ENCODE assay signal across 8 cellular contexts in the genomic region with DNA sequence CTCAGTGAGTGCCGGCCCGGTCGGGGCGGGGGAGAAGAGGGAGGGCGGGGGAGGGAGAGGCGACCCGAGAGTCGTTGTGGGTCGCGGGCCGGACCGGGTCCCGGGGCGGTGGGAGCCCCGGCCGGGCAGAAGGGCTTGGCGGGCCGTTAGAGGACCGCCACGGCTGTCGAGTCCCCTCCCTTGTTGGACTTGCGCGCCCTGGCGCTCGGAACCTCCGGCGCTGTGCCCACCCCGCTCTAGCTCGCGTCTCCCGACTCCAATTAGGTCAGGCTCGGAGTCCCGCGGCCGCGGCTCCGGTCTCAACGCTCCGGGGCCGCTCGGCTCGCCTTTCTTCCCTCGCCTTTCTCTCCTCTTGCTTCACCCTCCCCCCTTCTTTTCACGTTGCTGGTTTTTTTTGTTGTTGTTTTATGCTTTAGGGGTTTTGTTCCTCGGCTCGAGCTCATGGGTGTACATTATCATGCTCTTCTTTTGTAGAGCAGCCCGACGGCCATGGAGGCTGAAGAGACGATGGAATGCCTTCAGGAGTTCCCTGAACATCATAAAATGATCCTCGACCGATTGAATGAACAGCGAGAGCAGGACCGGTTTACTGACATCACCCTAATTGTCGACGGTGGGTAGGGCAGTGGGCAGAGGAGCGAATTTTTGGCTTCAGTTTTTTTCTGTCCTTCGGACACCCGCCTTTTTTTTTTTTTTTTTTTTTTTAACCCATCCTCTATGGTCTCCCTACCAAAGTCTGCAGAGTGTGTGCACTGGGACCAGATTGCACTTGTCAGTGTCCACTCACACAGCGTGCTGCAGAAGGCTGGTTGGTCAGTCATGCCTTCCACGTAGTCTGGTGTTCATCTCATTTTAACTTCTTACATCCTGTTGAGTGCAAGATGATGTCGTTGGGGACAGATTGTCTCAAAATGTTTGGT. TPM values are rescaled to one million over a fixed set of nuclear protein-coding genes. Genes with fewer than 3 reads are reported as not detected.
DNase-seq lines count a peak whose midpoint lies in the region; ATAC-seq and TF ChIP-seq lines count a peak whose summit lies in the region.

No MANE protein-coding gene starts in this region.

- H4K91ac ChIP-seq in H9 (ENCODE audit: insufficient read length, low read depth, low read length) = peak overlapping the region; percentile 1

- TF ChIP-seq CTCF in H9 (conservative IDR thresholded peaks at IDR 0.05) (no peak), esophagus muscularis mucosa (IDR thresholded peaks at IDR 0.05) (no peak)

- H4K20me1 ChIP-seq in H9 (ENCODE audit: control insufficient read depth, insufficient read depth, insufficient read length) (peaks cover 3% of the 10 kb centered on the region), Karpas-422 (ENCODE audit: insufficient read depth, low read depth, low read length) (peaks cover 12% of the 10 kb centered on the region; the same call in 1 of the 2 replicates)

- TF ChIP-seq EP300 in esophagus muscularis mucosa (IDR thresholded peaks at IDR 0.05) = no peak

- H3K27ac Mint-ChIP-seq in H9 (peak overlapping the region; percentile 97 to 99 (median 99)), T-cell (peak overlapping the region; percentile 89 to 91)
- peak overlapping the region; percentile 86 to 99 (median 96) for H3K27ac Mint-ChIP-seq in naive thymus-derived CD4-positive, alpha-beta T cell

- peak overlapping the region; percentile 37 for H2AK5ac ChIP-seq in H9 (ENCODE audit: insufficient read length, low read length)

- H3K4me3 Mint-ChIP-seq in H9 (peak overlapping the region; percentile 98), T-cell (peak overlapping the region; percentile 86 to 92 (median 90))
- peak overlapping the region; percentile 89 to 98 (median 96) for H3K4me3 Mint-ChIP-seq in naive thymus-derived CD4-positive, alpha-beta T cell

- H2BK15ac ChIP-seq in H9 (ENCODE audit: low read depth, low read length) = 0 out of 2 replicates have a peak overlapping the region, but pooled peaks have one; percentile 37

- H3K27me3 Mint-ChIP-seq in H9 (ENCODE audit: low read depth) (no peaks in the 10 kb centered on the region), T-cell (no peaks in the 10 kb centered on the region)
- peaks cover 0 to 2% (median 0%) of the 10 kb centered on the region in 5 donors for H3K27me3 Mint-ChIP-seq in naive thymus-derived CD4-positive, alpha-beta T cell

- H3K14ac ChIP-seq in H9 (ENCODE audit: insufficient read depth, low read length) = peak overlapping the region; percentile 97

- H3K4me1 Mint-ChIP-seq in H9 (peaks cover 8 to 14% of the 10 kb centered on the region in 2 experiments), T-cell (peaks cover 40 to 47% (median 43%) of the 10 kb centered on the region in 3 donors)
- peaks cover 30 to 56% (median 53%) of the 10 kb centered on the region in 7 donors for H3K4me1 Mint-ChIP-seq in naive thymus-derived CD4-positive, alpha-beta T cell

- H3K23ac ChIP-seq in H9 (ENCODE audit: insufficient read length, low read depth, low read length) = no peak overlapping the region

- no peak overlapping the region for H4K8ac ChIP-seq in H9 (replicated peaks; ENCODE audit: insufficient read length, low read depth, low read length)

- H3K23me2 ChIP-seq in H9 (ENCODE audit: insufficient read length, low read depth, low read length, poor library complexity, severe bottlenecking) = peaks cover 8% of the 10 kb centered on the region

- intact Hi-C loops in esophagus muscularis mucosa (cut with DNase I) = loop anchor here (5.0 to 10.0 kb wide), 3 partner anchors 190 to 363 kb away; partner anchors contain the start of genes HMGCS1 and TMEM267
- intact Hi-C loops in naive thymus-derived CD4-positive, alpha-beta T cell (cut with micrococcal nuclease) = loop anchor here (1.0 to 10.0 kb wide), 31 partner anchors 12 to 1685 kb away; partner anchors contain the start of genes C5orf34 (in 2 of the 2), HMGCS1 (in 2 of the 2), MRPS30 (in 2 of the 2) and NNT (in 2 of the 2)

- TF ChIP-seq POLR2A in esophagus muscularis mucosa (IDR thresholded peaks at IDR 0.05; ENCODE audit: low read depth) = peak; percentile 63

- peaks cover 15% of the 10 kb centered on the region; the same call in 1 of the 2 replicates for H3K79me2 ChIP-seq in H9 (ENCODE audit: insufficient read depth, low read length)
- H3K79me2 ChIP-seq in Karpas-422 (ENCODE audit: low read length) = peaks cover 54% of the 10 kb centered on the region

- H3K9ac ChIP-seq in H9 (ENCODE audit: extremely low read depth, insufficient read length, low read length) (peak overlapping the region; percentile 98), Karpas-422 (ENCODE audit: low read length) (peak overlapping the region; percentile 98)

- peak; percentile 1 for DNase-seq in stimulated activated CD8-positive, alpha-beta memory T cell treated with anti-CD3 and anti-CD28 coated beads, Interleukin-4, amount 100 ng/mL, for 24 hours (ENCODE audit: low read depth)
- no peak for DNase-seq in stimulated activated CD8-positive, alpha-beta memory T cell treated with anti-CD3 and anti-CD28 coated beads, Interleukin-4, amount 100 ng/mL, for 48 hours
- no peak for DNase-seq in H9
- peak; percentile 65 for DNase-seq in Karpas-422
- peak in 1 of 34 experiments; percentile 7 for DNase-seq in T-cell
- peak; percentile 94 for DNase-seq in esophagus muscularis mucosa (ENCODE audit: extremely low spot score)
- DNase-seq in naive thymus-derived CD4-positive, alpha-beta T cell = no peak
- no peak for DNase-seq in T1000 (lab: John Stamatoyannopoulos, UW)

- H3K27me3 ChIP-seq in H9 (ENCODE audit: insufficient read depth, low read length) = no peaks in the 10 kb centered on the region
- no peaks in the 10 kb centered on the region for H3K27me3 ChIP-seq in Karpas-422 (ENCODE audit: low read length)
- no peaks in the 10 kb centered on the region for H3K27me3 ChIP-seq in esophagus muscularis mucosa
- no peaks in the 10 kb centered on the region for H3K27me3 ChIP-seq in naive thymus-derived CD4-positive, alpha-beta T cell (ENCODE audit: control insufficient read depth in 2 of 2, insufficient read depth in 2 of 2, low read length in 2 of 2)

- H3K4me3 ChIP-seq in Karpas-422 (ENCODE audit: low read length) (peak overlapping the region; percentile 96), esophagus muscularis mucosa (peak overlapping the region; percentile 71 to 90 (median 82))
- H3K4me3 ChIP-seq in naive thymus-derived CD4-positive, alpha-beta T cell (ENCODE audit: low read length) = peak overlapping the region; percentile 70

- no peak overlapping the region for H2BK120ac ChIP-seq in H9 (ENCODE audit: low read depth, low read length, poor library complexity, severe bottlenecking)

- H3K18ac ChIP-seq in H9 (ENCODE audit: insufficient read length, low read depth, low read length) = peak overlapping the region; percentile 91

- H2BK12ac ChIP-seq in H9 (ENCODE audit: insufficient read length, low read depth, low read length) = no peak overlapping the region

- H3K27ac ChIP-seq in H9 (ENCODE audit: insufficient read length, low read depth, low read length) (peak overlapping the region; percentile 1), Karpas-422 (ENCODE audit: low read length) (peak overlapping the region; percentile 81), esophagus muscularis mucosa (replicated peaks in 1 of 4) (peak overlapping the region; percentile 96 to 100 (median 98))
- peak overlapping the region; percentile 97 for H3K27ac ChIP-seq in naive thymus-derived CD4-positive, alpha-beta T cell (ENCODE audit: low read depth, low read length)

- H3K36me3 ChIP-seq in Karpas-422 (ENCODE audit: insufficient read depth, low read length) (peaks cover 41% of the 10 kb centered on the region), esophagus muscularis mucosa (peaks cover 2 to 28% (median 15%) of the 10 kb centered on the region in 4 donors)
- H3K36me3 ChIP-seq in naive thymus-derived CD4-positive, alpha-beta T cell (ENCODE audit: control insufficient read depth in 2 of 3, insufficient read depth in 3 of 3, low read length in 3 of 3) = peaks cover 6 to 26% (median 10%) of the 10 kb centered on the region in 3 experiments

- H3K9me3 Mint-ChIP-seq in H9 (no peaks in the 10 kb centered on the region; a peak in 1 of 5 replicates), T-cell (no peaks in the 10 kb centered on the region)
- peaks cover 0 to 3% (median 0%) of the 10 kb centered on the region in 11 donors for H3K9me3 Mint-ChIP-seq in naive thymus-derived CD4-positive, alpha-beta T cell

- CTCF ChIA-PET in T-cell (lab: Charles Lee) = interaction anchor here (0.6 to 9.0 kb wide), 30 partner anchors 9 to 436 kb away, joined by 3 to 109 read pairs (median 6); partner anchors contain the start of genes TMEM267 (in 2 of the 2) and HMGCS1 (in 1 of the 2)
- CTCF ChIA-PET in naive thymus-derived CD4-positive, alpha-beta T cell (lab: Charles Lee) = interaction anchor here (0.5 to 3.8 kb wide), 20 partner anchors 11 to 362 kb away, joined by 3 to 42 read pairs (median 5); partner anchors contain the start of gene TMEM267

- no peaks in the 10 kb centered on the region for H3K79me1 ChIP-seq in H9 (ENCODE audit: insufficient read depth, low read depth, low read length, poor library complexity, severe bottlenecking)

- H3K4me1 ChIP-seq in H9 (ENCODE audit: insufficient read depth, low read length) (no peaks in the 10 kb centered on the region; the same call in 1 of the 2 replicates), Karpas-422 (ENCODE audit: low read length) (peaks cover 47% of the 10 kb centered on the region), esophagus muscularis mucosa (peaks cover 31 to 55% (median 48%) of the 10 kb centered on the region in 4 donors)
- H3K4me1 ChIP-seq in naive thymus-derived CD4-positive, alpha-beta T cell (ENCODE audit: control insufficient read depth in 2 of 2, insufficient read depth in 2 of 2, low read length in 2 of 2) = peaks cover 27 to 30% of the 10 kb centered on the region in 2 donors

- peak; percentile 37 to 47 (median 43) for ATAC-seq in T-cell (replicated peaks in 1 of 4)
- ATAC-seq in naive thymus-derived CD4-positive, alpha-beta T cell = peak; percentile 34

- H3K56ac ChIP-seq in H9 (ENCODE audit: insufficient read length, low read depth, low read length) = no peak overlapping the region

- POLR2A ChIA-PET in T-cell (lab: Charles Lee) = interaction anchor here (0.6 to 2.7 kb wide), 28 partner anchors 14 to 1250 kb away, joined by 3 to 25 read pairs (median 6); partner anchors contain the start of genes ANXA2R (in 1 of the 2), HMGCS1 (in 1 of the 2) and TMEM267 (in 1 of the 2)
- POLR2A ChIA-PET in naive thymus-derived CD4-positive, alpha-beta T cell (lab: Charles Lee) = interaction anchor here (0.5 to 9.6 kb wide), 37 partner anchors 8 to 1701 kb away, joined by 3 to 210 read pairs (median 4); partner anchors contain the start of genes ANXA2R, HMGCS1, NNT and OXCT1

- H3K9me2 ChIP-seq in Karpas-422 (replicated peaks; ENCODE audit: insufficient read depth, low read length) = no peaks in the 10 kb centered on the region

- H2BK5ac ChIP-seq in H9 (ENCODE audit: insufficient read length, low read length) = peak overlapping the region; percentile 89

- H3K9me3 ChIP-seq in H9 (ENCODE audit: control insufficient read depth, low read depth, low read length) = no peaks in the 10 kb centered on the region
- no peaks in the 10 kb centered on the region for H3K9me3 ChIP-seq in Karpas-422 (ENCODE audit: low read length)
- no peaks in the 10 kb centered on the region for H3K9me3 ChIP-seq in esophagus muscularis mucosa
- no peaks in the 10 kb centered on the region for H3K9me3 ChIP-seq in naive thymus-derived CD4-positive, alpha-beta T cell (ENCODE audit: control insufficient read depth in 2 of 3, low read length in 3 of 3)

- H4K5ac ChIP-seq in H9 (ENCODE audit: insufficient read length, low read depth, low read length) = peak overlapping the region; percentile 98

- H3K36me3 Mint-ChIP-seq in H9 (ENCODE audit: insufficient read depth in 1 of 3, low read depth in 3 of 3) = peaks cover 28 to 46% (median 41%) of the 10 kb centered on the region in 3 experiments
- peaks cover 27% of the 10 kb centered on the region for H3K36me3 Mint-ChIP-seq in T-cell
- peaks cover 8 to 28% (median 23%) of the 10 kb centered on the region in 5 donors for H3K36me3 Mint-ChIP-seq in naive thymus-derived CD4-positive, alpha-beta T cell

- no CpG with 5 or more reads among the region's 61 CpGs for WGBS in H9 (ENCODE audit: extremely low coverage, insufficient read length, low lambda C conversion rate)
- under 1% methylated on average over 43 of the region's 61 CpGs for whole genome bisulfite sequencing in esophagus muscularis mucosa

- H2AFZ ChIP-seq in H9 (ENCODE audit: low read length) (no peak overlapping the region), Karpas-422 (ENCODE audit: low read length) (0 out of 2 replicates have a peak overlapping the region, but pooled peaks have one; percentile 28)

- no peak overlapping the region; the same call in 1 of the 2 replicates for H3K4ac ChIP-seq in H9 (ENCODE audit: low read depth, low read length)

- no peak overlapping the region for H2BK20ac ChIP-seq in H9 (ENCODE audit: low read depth, low read length, poor library complexity, severe bottlenecking)

- H3T11ph ChIP-seq in H9 (ENCODE audit: low read length) = no peak overlapping the region

- H3K4me2 ChIP-seq in H9 (ENCODE audit: insufficient read depth, insufficient read length, low read length) (peak overlapping the region; percentile 100), Karpas-422 (ENCODE audit: low read depth, low read length, poor library complexity, severe bottlenecking) (peak overlapping the region; percentile 74)

RNA-seq across cellular contexts. Expression of gene ZNF131, which starts 1.1 kb away (rescaled TPM):
- total RNA-seq in H9 (2021) (49.9 and 50.6 TPM in 2 replicates), T-cell (10 to 100 TPM; 62.0 to 71.9 (median 67.5) TPM), esophagus muscularis mucosa (10 to 100 TPM; 22.1 to 35.3 (median 23.7) TPM)
- total RNA-seq in Karpas-422 (2014; rRNA removed; shearing (Covaris generic); ENCODE audit: low replicate concordance) = 64.1 and 78.0 TPM in 2 replicates
- total RNA-seq in naive thymus-derived CD4-positive, alpha-beta T cell = 10 to 100 TPM; 47.2 to 83.4 (median 67.8) TPM
- polyA plus RNA-seq in naive thymus-derived CD4-positive, alpha-beta T cell = 10 to 100 TPM; 65.3 to 83.2 TPM

Comparison
In these comparisons a context has a peak if more than half of its experiments do, and no peak if none do; other contexts are left out.
1. DNase-seq: peak in stimulated activated CD8-positive, alpha-beta memory T cell treated with anti-CD3 and anti-CD28 coated beads, Interleukin-4, amount 100 ng/mL, for 24 hours (single experiment), Karpas-422 (single experiment) and esophagus muscularis mucosa (single experiment); none in stimulated activated CD8-positive, alpha-beta memory T cell treated with anti-CD3 and anti-CD28 coated beads, Interleukin-4, amount 100 ng/mL, for 48 hours (single experiment), H9 (single experiment), naive thymus-derived CD4-positive, alpha-beta T cell (0 of 9) and T1000 (single experiment).
2. H3K27ac ChIP-seq: peak in every context shown above with its lines; median percentile 98 in esophagus muscularis mucosa; 97 in naive thymus-derived CD4-positive, alpha-beta T cell; 81 in Karpas-422; 1 in H9.
3. Peak in every context shown above with its lines, with median percentiles within 50 percentile points of each other: H3K27ac Mint-ChIP-seq, H3K4me3 Mint-ChIP-seq and H3K4me3 ChIP-seq.